In the genomic region with DNA sequence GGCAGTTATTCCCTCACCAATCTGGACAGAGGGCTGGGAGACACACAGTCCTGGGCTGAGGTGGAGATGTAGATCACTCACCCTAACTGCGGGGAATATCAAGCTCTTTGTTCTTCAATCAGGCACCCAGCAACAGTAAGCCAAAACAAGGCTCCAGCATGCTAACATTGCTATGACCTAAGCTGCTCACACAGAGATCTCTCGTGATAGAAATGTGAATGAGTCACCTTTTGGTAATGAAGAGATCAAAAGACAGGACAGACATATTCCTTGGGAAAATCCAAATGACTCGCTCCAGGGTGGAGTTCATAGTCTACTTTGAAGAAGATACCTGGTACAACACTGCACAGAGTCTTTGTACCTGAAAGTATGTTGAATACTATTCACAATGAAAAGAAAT, we compare ENCODE assay signal across 12 cellular contexts.
DNase-seq lines count a peak whose midpoint lies in the region; ATAC-seq and TF ChIP-seq lines count a peak whose summit lies in the region.
"Had no signal": no experiment of that assay in that cellular context is flagged by ENCODE, and none has a peak within 500 bp of the region (broad histone marks: within the 10 kb centered on the region; RNA-seq: fewer than 3 reads in every experiment).

No MANE protein-coding gene starts in this region.

- 0 out of 2 replicates have a peak, but pooled peaks cover 3% of the 10 kb centered on the region for H3K4me1 ChIP-seq in GM23248 (ENCODE audit: insufficient read depth)
- peaks cover 12% of the 10 kb centered on the region for H3K4me1 ChIP-seq in PC-3 (ENCODE audit: insufficient read depth, low read length)
- H3K4me1 ChIP-seq in left lung: no peaks in the 10 kb centered on the region
- H3K4me1 ChIP-seq: HAP-1 had no signal

- no peaks in the 10 kb centered on the region for H3K27me3 Mint-ChIP-seq in activated CD4-positive, alpha-beta T cell treated with anti-CD3 and anti-CD28 coated beads, Interleukin-2, amount 10 ng/mL, durations not matched to agents 7 days and 5 days

- no peaks in the 10 kb centered on the region for H3K36me3 ChIP-seq in GM23248 (ENCODE audit: low read depth)
- H3K36me3 ChIP-seq in PC-3 (ENCODE audit: low read depth, low read length): no peaks in the 10 kb centered on the region
- no peaks in the 10 kb centered on the region for H3K36me3 ChIP-seq in left lung
- H3K36me3 ChIP-seq: HAP-1, heart left ventricle had no signal

- H3K27me3 ChIP-seq in GM23248 (replicated peaks; ENCODE audit: insufficient read depth): no peaks in the 10 kb centered on the region
- H3K27me3 ChIP-seq in PC-3 (ENCODE audit: low read length): no peaks in the 10 kb centered on the region
- no peaks in the 10 kb centered on the region for H3K27me3 ChIP-seq in left lung
- H3K27me3 ChIP-seq: heart left ventricle had no signal

- H3K9ac ChIP-seq in GM23248: no peak overlapping the region
- no peak overlapping the region for H3K9ac ChIP-seq in PC-3 (ENCODE audit: low read length)

- POLR2A ChIA-PET in PC-3 (lab: Charles Lee; ENCODE audit: unreplicated experiment): no interaction called here
- POLR2A ChIA-PET in activated CD4-positive, alpha-beta T cell treated with anti-CD3 and anti-CD28 coated beads, Interleukin-2, amount 10 ng/mL, durations not matched to agents 7 days and 5 days (lab: Charles Lee): no interaction called here

- in situ Hi-C loops in GM23248 (cut with MboI): no loop called here

- H3K9me3 ChIP-seq in GM23248 (ENCODE audit: low read depth): no peaks in the 10 kb centered on the region
- H3K9me3 ChIP-seq in PC-3 (ENCODE audit: low read length): no peaks in the 10 kb centered on the region
- H3K9me3 ChIP-seq in left lung: no peaks in the 10 kb centered on the region
- H3K9me3 ChIP-seq: HAP-1, heart left ventricle had no signal

- intact Hi-C loops in PC-3 (cut with micrococcal nuclease) (no loop called here), left lung (cut with DNase I) (no loop called here)

- 46 to 56% methylated on average over 3 of the region's 3 CpGs for WGBS in GM23248 (ENCODE audit: low coverage in 1 of 2, low lambda C conversion rate in 2 of 2, missing lambda C conversion rate in 2 of 2), 2 experiments

- ATAC-seq in PC-3 (peak; percentile 95), left lung (no peak)
- ATAC-seq: stimulated activated effector memory CD8-positive, alpha-beta T cell treated with anti-CD3 and anti-CD28 coated beads, Interleukin-12 subunit alpha, Interleukin-12 subunit beta, amount 100 ng/mL, for 72 hours had no signal

- no peak overlapping the region for H3K27ac Mint-ChIP-seq in activated CD4-positive, alpha-beta T cell treated with anti-CD3 and anti-CD28 coated beads, Interleukin-2, amount 10 ng/mL, durations not matched to agents 7 days and 5 days
- H3K27ac Mint-ChIP-seq: stimulated activated effector memory CD8-positive, alpha-beta T cell treated with anti-CD3 and anti-CD28 coated beads, Interleukin-12 subunit alpha, Interleukin-12 subunit beta, amount 100 ng/mL, for 72 hours had no signal

- H3F3A ChIP-seq in GM23248 (ENCODE audit: insufficient read depth) (no peaks in the 10 kb centered on the region; the same call in 1 of the 2 replicates), PC-3 (ENCODE audit: low read length, unreplicated experiment) (no peaks in the 10 kb centered on the region)

- H3K9me3 Mint-ChIP-seq in activated CD4-positive, alpha-beta T cell treated with anti-CD3 and anti-CD28 coated beads, Interleukin-2, amount 10 ng/mL, durations not matched to agents 7 days and 5 days: no peaks in the 10 kb centered on the region
- H3K9me3 Mint-ChIP-seq: stimulated activated effector memory CD8-positive, alpha-beta T cell treated with anti-CD3 and anti-CD28 coated beads, Interleukin-12 subunit alpha, Interleukin-12 subunit beta, amount 100 ng/mL, for 72 hours had no signal

- TF ChIP-seq CTCF in PC-3 (conservative IDR thresholded peaks at IDR 0.05; ENCODE audit: low read depth, low read length) (no peak), epithelial cell of proximal tubule (conservative IDR thresholded peaks at IDR 0.05; ENCODE audit: low read depth, low read length) (no peak), left lung (IDR thresholded peaks at IDR 0.05) (no peak)

- H3K4me2 ChIP-seq in GM23248 (ENCODE audit: unreplicated experiment) (no peak overlapping the region), PC-3 (ENCODE audit: low read length) (no peak overlapping the region)

- H3K4me1 Mint-ChIP-seq in activated CD4-positive, alpha-beta T cell treated with anti-CD3 and anti-CD28 coated beads, Interleukin-2, amount 10 ng/mL, durations not matched to agents 7 days and 5 days: no peaks in the 10 kb centered on the region
- H3K4me1 Mint-ChIP-seq: stimulated activated effector memory CD8-positive, alpha-beta T cell treated with anti-CD3 and anti-CD28 coated beads, Interleukin-12 subunit alpha, Interleukin-12 subunit beta, amount 100 ng/mL, for 72 hours had no signal

- H3K36me3 Mint-ChIP-seq in activated CD4-positive, alpha-beta T cell treated with anti-CD3 and anti-CD28 coated beads, Interleukin-2, amount 10 ng/mL, durations not matched to agents 7 days and 5 days (ENCODE audit: low read depth): no peaks in the 10 kb centered on the region
- H3K36me3 Mint-ChIP-seq: stimulated activated effector memory CD8-positive, alpha-beta T cell treated with anti-CD3 and anti-CD28 coated beads, Interleukin-12 subunit alpha, Interleukin-12 subunit beta, amount 100 ng/mL, for 72 hours had no signal

- peak; percentile 65 for DNase-seq in GM23248
- DNase-seq in PC-3: peak; percentile 84
- DNase-seq in epithelial cell of proximal tubule (ENCODE audit: low read depth): peak; percentile 95
- peak; percentile 93 for DNase-seq in renal cortical epithelial cell (ENCODE audit: low read depth)
- DNase-seq in left lung: no peak
- DNase-seq in mesenteric fat pad (ENCODE audit: low spot score): no peak
- no peak for DNase-seq in activated CD4-positive, alpha-beta T cell treated with anti-CD3 and anti-CD28 coated beads, Interleukin-2, amount 10 ng/mL, durations not matched to agents 7 days and 5 days
- DNase-seq: caudate nucleus, heart left ventricle, NCI-H1092 treated with DMSO at 0.1 percent for 48 hours had no signal

- H4K20me1 ChIP-seq in GM23248 (ENCODE audit: insufficient read depth) (no peaks in the 10 kb centered on the region), PC-3 (ENCODE audit: low read length) (no peaks in the 10 kb centered on the region)

- H2AFZ ChIP-seq in GM23248: no peak overlapping the region
- no peak overlapping the region for H2AFZ ChIP-seq in PC-3 (ENCODE audit: low read length)

- BruUV-seq in PC-3 (replicated peaks; lab: Mats Ljungman, UMichigan): no TSS peak

- H3K27ac ChIP-seq in GM23248 (no peak overlapping the region), PC-3 (ENCODE audit: low read length) (peak overlapping the region; percentile 50), left lung (no peak overlapping the region)
- H3K27ac ChIP-seq: heart left ventricle had no signal

- no peak overlapping the region for H3K4me3 Mint-ChIP-seq in activated CD4-positive, alpha-beta T cell treated with anti-CD3 and anti-CD28 coated beads, Interleukin-2, amount 10 ng/mL, durations not matched to agents 7 days and 5 days
- H3K4me3 Mint-ChIP-seq: stimulated activated effector memory CD8-positive, alpha-beta T cell treated with anti-CD3 and anti-CD28 coated beads, Interleukin-12 subunit alpha, Interleukin-12 subunit beta, amount 100 ng/mL, for 72 hours had no signal

- H3K79me2 ChIP-seq in GM23248 (ENCODE audit: insufficient read depth): no peaks in the 10 kb centered on the region
- H3K79me2 ChIP-seq in PC-3 (ENCODE audit: low read length): no peaks in the 10 kb centered on the region

- CTCF ChIA-PET in PC-3 (lab: Charles Lee): no interaction called here
- CTCF ChIA-PET in activated CD4-positive, alpha-beta T cell treated with anti-CD3 and anti-CD28 coated beads, Interleukin-2, amount 10 ng/mL, durations not matched to agents 7 days and 5 days (lab: Charles Lee): no interaction called here

- no peak overlapping the region for H3K4me3 ChIP-seq in GM23248
- no peak overlapping the region for H3K4me3 ChIP-seq in PC-3 (ENCODE audit: low read length)
- no peak overlapping the region for H3K4me3 ChIP-seq in epithelial cell of proximal tubule (ENCODE audit: low read depth, low read length)
- H3K4me3 ChIP-seq in left lung: no peak overlapping the region
- H3K4me3 ChIP-seq: HAP-1, heart left ventricle had no signal

- no peaks in the 10 kb centered on the region for H3K9me2 ChIP-seq in GM23248 (ENCODE audit: insufficient read depth)
- no peaks in the 10 kb centered on the region for H3K9me2 ChIP-seq in PC-3 (replicated peaks; ENCODE audit: low read length)

Comparison
In these comparisons a context has a peak if more than half of its experiments do, and no peak if none do; other contexts are left out.
1. DNase-seq: peak in GM23248 (single experiment), PC-3 (single experiment), epithelial cell of proximal tubule (single experiment) and renal cortical epithelial cell (single experiment); none in left lung (0 of 2), mesenteric fat pad (single experiment) and activated CD4-positive, alpha-beta T cell treated with anti-CD3 and anti-CD28 coated beads, Interleukin-2, amount 10 ng/mL, durations not matched to agents 7 days and 5 days (single experiment).